9 cellular contexts compared by ENCODE assay signal in the genomic region with DNA sequence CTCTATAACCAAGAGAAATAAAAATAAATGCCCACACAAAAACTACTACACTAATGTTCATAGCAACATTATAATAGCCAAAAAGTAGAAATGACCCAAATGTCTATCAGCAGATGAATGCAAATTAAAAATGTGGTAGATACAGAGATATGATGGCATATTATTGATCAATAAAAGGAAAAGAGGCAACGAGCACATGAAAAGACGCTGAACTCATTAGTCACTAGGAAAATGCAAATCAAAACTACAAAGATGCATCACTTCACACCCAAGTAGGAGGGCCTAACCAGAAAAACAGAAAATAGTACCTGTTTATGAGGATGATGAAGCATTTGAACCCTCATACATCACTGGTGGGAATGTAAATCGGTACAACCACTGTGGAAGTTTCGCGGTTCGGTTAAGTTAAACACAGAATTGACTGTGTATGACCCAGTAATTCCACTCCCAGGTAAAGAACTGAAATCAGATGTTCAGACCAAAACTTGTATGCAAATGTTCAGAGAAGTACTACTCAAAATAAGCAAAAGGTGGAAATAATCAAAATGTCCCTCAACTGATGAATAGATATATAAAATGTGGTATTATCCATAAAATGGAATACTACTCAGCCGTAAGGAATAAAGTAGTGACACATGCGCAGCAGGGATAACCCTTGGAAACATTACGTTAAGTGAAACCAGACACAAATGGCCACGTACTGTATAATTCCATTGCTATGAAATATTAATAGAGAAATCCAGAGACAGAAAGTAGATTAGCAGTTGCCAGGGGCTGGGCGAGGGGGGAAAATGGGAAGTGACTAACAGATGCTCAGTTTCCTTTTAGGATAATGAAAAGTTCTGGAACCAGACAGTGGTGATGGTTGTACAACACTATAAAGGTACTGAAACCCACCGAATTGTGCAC.
DNase-seq lines count a peak whose midpoint lies in the region; ATAC-seq lines count a peak whose summit lies in the region.
"Had no signal": no experiment of that assay in that cellular context is flagged by ENCODE, and none has a peak within 500 bp of the region (broad histone marks: within the 10 kb centered on the region; RNA-seq: fewer than 3 reads in every experiment).

No MANE protein-coding gene starts in this region.

- ATAC-seq in GM18858 (IDR thresholded peaks at IDR 0.05; ENCODE audit: unreplicated experiment) (peak; percentile 27), HG03442 (IDR thresholded peaks at IDR 0.05; ENCODE audit: unreplicated experiment) (peak; percentile 27), HG02588 (IDR thresholded peaks at IDR 0.05; ENCODE audit: unreplicated experiment) (no peak), HG03521 (IDR thresholded peaks at IDR 0.05; ENCODE audit: unreplicated experiment) (no peak)
- ATAC-seq: foreskin keratinocyte had no signal

- peak; percentile 62 for DNase-seq in activated naive CD4-positive, alpha-beta T cell treated with anti-CD3 and anti-CD28 coated beads, Interleukin-2, amount 50 U/mL, for 16 hours
- DNase-seq in stimulated activated CD4-positive, alpha-beta T cell treated with anti-CD3 and anti-CD28 coated beads, Interleukin-15, amount 100 ng/mL, for 24 hours = peak; percentile 69
- DNase-seq in LoVo (ENCODE audit: low spot score) (no peak), NCI-H2196 treated with DMSO at 0.1 percent for 48 hours (lab: John Stamatoyannopoulos, UW; ENCODE audit: unreplicated experiment) (no peak)
- DNase-seq: foreskin keratinocyte had no signal

Comparison
In these comparisons a context has a peak if more than half of its experiments do, and no peak if none do; other contexts are left out.
1. ATAC-seq: peak in GM18858 (single experiment) and HG03442 (single experiment); none in HG02588 (single experiment) and HG03521 (single experiment).
2. DNase-seq: peak in activated naive CD4-positive, alpha-beta T cell treated with anti-CD3 and anti-CD28 coated beads, Interleukin-2, amount 50 U/mL, for 16 hours (single experiment) and stimulated activated CD4-positive, alpha-beta T cell treated with anti-CD3 and anti-CD28 coated beads, Interleukin-15, amount 100 ng/mL, for 24 hours (single experiment); none in LoVo (single experiment) and NCI-H2196 treated with DMSO at 0.1 percent for 48 hours (single experiment).